ENCODE assay signal across 8 cellular contexts in genomic region chr22:39388261-39389011, GRCh38. TPM values are rescaled to one million over a fixed set of nuclear protein-coding genes. Genes with fewer than 3 reads are reported as not detected.
DNase-seq lines count a peak whose midpoint lies in the region; ATAC-seq and TF ChIP-seq lines count a peak whose summit lies in the region.

No MANE protein-coding gene starts in this region.

- no peaks in the 10 kb centered on the region for H3K36me3 ChIP-seq in GM06990 (ENCODE audit: control insufficient read depth, insufficient read depth, low read length)

- POLR2A ChIA-PET in activated B cell treated with CpG ODN at 0.5 μM for 24 hours (lab: Charles Lee), result interaction anchor here (0.7 to 2.1 kb wide), 11 partner anchors 11 to 1752 kb away, joined by 3 to 14 read pairs (median 9); partner anchors contain the start of genes ATF4, MIEF1, RPL3 and TAB1

- H3K27me3 ChIP-seq in GM06990 (replicated peaks; ENCODE audit: control insufficient read depth, insufficient read depth, low read length), result no peaks in the 10 kb centered on the region

- DNase-seq in GM06990 (ENCODE audit: extremely low read depth, insufficient read length) (peak; percentile 80), activated B cell treated with CpG ODN at 0.5 μM for 24 hours (peak; percentile 66), cerebellar cortex (ENCODE audit: low spot score) (peak; percentile 97), islet precursor cell (peak; percentile 98), middle frontal gyrus (ENCODE audit: extremely low spot score, low spot score) (no peak)
- DNase-seq in Jurkat, Clone E6-1 (ENCODE audit: low read depth, low spot score), result peak; percentile 68
- peak; percentile 30 to 54 for DNase-seq in stimulated activated CD4-positive, alpha-beta T cell treated with anti-CD3 and anti-CD28 coated beads, Interleukin-12 subunit alpha, Interleukin-12 subunit beta, amount 100 ng/mL, for 24 hours (ENCODE audit: low read depth in 2 of 2)

- no peaks in the 10 kb centered on the region for H3K9me3 Mint-ChIP-seq in activated B cell treated with CpG ODN at 0.5 μM for 24 hours

- no peaks in the 10 kb centered on the region for H3K27me3 Mint-ChIP-seq in activated B cell treated with CpG ODN at 0.5 μM for 24 hours

- H3K4me3 Mint-ChIP-seq in activated B cell treated with CpG ODN at 0.5 μM for 24 hours, result peak overlapping the region; percentile 86

- peaks cover 2% of the 10 kb centered on the region for H3K36me3 Mint-ChIP-seq in activated B cell treated with CpG ODN at 0.5 μM for 24 hours (ENCODE audit: low read depth)

- CTCF ChIA-PET in activated B cell treated with CpG ODN at 0.5 μM for 24 hours (lab: Charles Lee), result interaction anchor here (1.4 to 1.5 kb wide), 2 partner anchors 38 to 45 kb away, joined by 3 to 5 read pairs; partner anchors contain the start of gene SYNGR1

- peak overlapping the region; percentile 86 for H3K27ac Mint-ChIP-seq in activated B cell treated with CpG ODN at 0.5 μM for 24 hours

- H3K4me3 ChIP-seq in GM06990 (replicated peaks; ENCODE audit: low read depth, low read length), result peak overlapping the region; percentile 64
- peak overlapping the region; percentile 53 for H3K4me3 ChIP-seq in Jurkat, Clone E6-1 (ENCODE audit: low read length)

- no peak for TF ChIP-seq CTCF in GM06990 (IDR thresholded peaks at IDR 0.05; ENCODE audit: insufficient read depth, low read length, poor library complexity, severe bottlenecking)
- no peak for TF ChIP-seq CTCF in activated B cell treated with CpG ODN at 0.5 μM for 24 hours (IDR thresholded peaks at IDR 0.05)

- peaks cover 17% of the 10 kb centered on the region for H3K4me1 Mint-ChIP-seq in activated B cell treated with CpG ODN at 0.5 μM for 24 hours

- ATAC-seq in activated B cell treated with CpG ODN at 0.5 μM for 24 hours (ENCODE audit: low read depth) (peak; percentile 90), HG03045 (IDR thresholded peaks at IDR 0.05; ENCODE audit: unreplicated experiment) (no peak)

- intact Hi-C loops in activated B cell treated with CpG ODN at 0.5 μM for 24 hours (cut with micrococcal nuclease), result loop anchor here (1.0 to 2.0 kb wide), 3 partner anchors 11 to 46 kb away; partner anchors contain the start of gene TAB1

RNA-seq across cellular contexts. Expression of gene TAB1, which starts 11.1 kb away (rescaled TPM):
- 14.7 TPM for polyA plus RNA-seq in Jurkat, Clone E6-1 (2012; ENCODE audit: insufficient read depth, insufficient read length)
- total RNA-seq in activated B cell treated with CpG ODN at 0.5 μM for 24 hours, result 29.4 and 37.4 TPM in 2 replicates

RNA-seq across cellular contexts. Expression of gene SYNGR1, which starts 38.6 kb away (rescaled TPM):
- polyA plus RNA-seq in Jurkat, Clone E6-1 (2012; ENCODE audit: insufficient read depth, insufficient read length), result 24.4 TPM
- total RNA-seq in activated B cell treated with CpG ODN at 0.5 μM for 24 hours, result 10.0 and 11.4 TPM in 2 replicates
